Comparison of ENCODE assay signal across 1 cellular context in the genomic region with DNA sequence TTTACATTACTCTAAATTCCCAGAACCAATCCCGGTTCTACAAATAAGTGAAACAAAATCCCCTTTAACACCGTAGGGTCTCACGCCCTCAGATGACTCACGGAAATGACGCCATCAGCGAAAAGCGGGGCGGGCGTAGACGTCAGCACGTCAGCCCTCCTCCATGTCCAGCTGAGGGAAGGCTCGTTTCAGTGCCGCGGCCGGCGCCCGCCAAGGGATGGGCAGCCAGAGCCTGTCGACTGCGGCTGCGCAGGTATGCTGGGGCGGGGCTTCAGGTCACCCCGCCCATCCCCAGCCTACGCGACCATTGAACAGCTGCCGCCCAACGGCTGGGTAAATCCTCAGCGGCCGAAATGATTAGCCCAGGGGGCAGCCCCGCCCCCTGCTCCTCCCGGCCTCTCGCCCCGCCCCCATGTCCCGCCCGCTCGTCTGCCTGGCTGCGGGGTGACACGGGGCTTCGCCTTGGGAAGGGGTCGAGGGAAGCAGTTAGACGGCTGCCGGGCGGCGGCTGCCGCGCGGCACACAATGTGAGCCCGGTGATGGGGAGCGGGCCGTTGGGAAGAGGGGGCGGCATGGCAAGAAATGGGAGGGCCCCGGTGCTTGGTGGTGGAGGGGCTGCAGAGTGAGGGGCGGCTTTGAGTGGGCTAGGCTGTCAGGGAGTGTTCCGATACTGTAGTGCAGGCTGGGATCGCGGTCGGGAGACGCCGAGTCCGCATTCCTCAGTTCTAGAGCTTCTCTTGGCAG.
TF ChIP-seq lines count a peak whose summit lies in the region.

A gene (plus strand): TSS at position 420 of the 744 bp plus-strand sequence. CDS start 1,510 bp downstream, outside the sequence.

TF ChIP-seq in HepG2, 621 proteins besides CTCF, POLR2A, EP300 and RAD21 (continued from another document and continues in another):
- TF ChIP-seq U2AF1 (optimal IDR thresholded peaks at IDR 0.05; ENCODE audit: low read depth, low read length) (no peak), ZNF670 (CRISPR knock-in tag; IDR thresholded peaks at IDR 0.05; ENCODE audit: borderline replicate concordance) (0 out of 2 replicates have a peak, but pooled peaks have one; percentile 68), GABPA (IDR thresholded peaks at IDR 0.05; ENCODE audit: low read depth, low read length) (peak; percentile 67), GABPA (CRISPR knock-in tag; IDR thresholded peaks at IDR 0.05; ENCODE audit: low read depth) (peak; percentile 96), PHF8 (CRISPR knock-in tag; IDR thresholded peaks at IDR 0.05) (peak; percentile 89), GABPB1 (CRISPR knock-in tag; IDR thresholded peaks at IDR 0.05) (peak; percentile 98), ZBTB20 (CRISPR knock-in tag; IDR thresholded peaks at IDR 0.05; ENCODE audit: borderline replicate concordance, low read depth) (0 out of 2 replicates have a peak, but pooled peaks have one; percentile 63), XBP1 (CRISPR knock-in tag; IDR thresholded peaks at IDR 0.05) (no peak), ZNF383 (CRISPR knock-in tag; IDR thresholded peaks at IDR 0.05; ENCODE audit: borderline replicate concordance) (no peak), NFIB (CRISPR knock-in tag; IDR thresholded peaks at IDR 0.05; ENCODE audit: borderline replicate concordance) (no peak), ISL2 (CRISPR knock-in tag; IDR thresholded peaks at IDR 0.05) (peak; percentile 29; the same call in 1 of the 2 replicates), RXRA (CRISPR knock-in tag; IDR thresholded peaks at IDR 0.05) (peak; percentile 77), ZNF703 (CRISPR knock-in tag; IDR thresholded peaks at IDR 0.05; ENCODE audit: borderline replicate concordance) (no peak; the same call in 1 of the 2 replicates), ZSCAN12 (CRISPR knock-in tag; IDR thresholded peaks at IDR 0.05) (no peak), ZSCAN31 (CRISPR knock-in tag; IDR thresholded peaks at IDR 0.05; ENCODE audit: low read depth) (peak; percentile 94), YEATS2 (CRISPR knock-in tag; IDR thresholded peaks at IDR 0.05; ENCODE audit: borderline replicate concordance) (peak; percentile 81; the same call in 1 of the 2 replicates), ZBTB8A (CRISPR knock-in tag; IDR thresholded peaks at IDR 0.05; ENCODE audit: borderline replicate concordance, low read depth) (no peak), ZNF530 (CRISPR knock-in tag; IDR thresholded peaks at IDR 0.05; ENCODE audit: low read depth) (no peak), ELF3 (CRISPR knock-in tag; IDR thresholded peaks at IDR 0.05) (peak; percentile 81), ZIK1 (CRISPR knock-in tag; IDR thresholded peaks at IDR 0.05; ENCODE audit: borderline replicate concordance, low read depth) (peak; percentile 87; the same call in 1 of the 2 replicates), ATF7 (IDR thresholded peaks at IDR 0.05) (no peak), ATF7 (CRISPR knock-in tag; IDR thresholded peaks at IDR 0.05) (peak; percentile 80), SP1 (IDR thresholded peaks at IDR 0.05) (peak; percentile 54; the same call in 1 of the 2 replicates), SP1 (CRISPR knock-in tag; IDR thresholded peaks at IDR 0.05) (peak; percentile 91), ZNF878 (CRISPR knock-in tag; IDR thresholded peaks at IDR 0.05) (no peak), ZNF432 (CRISPR knock-in tag; IDR thresholded peaks at IDR 0.05; ENCODE audit: borderline replicate concordance) (no peak), DR1 (CRISPR knock-in tag; IDR thresholded peaks at IDR 0.05) (peak; percentile 16; the same call in 1 of the 2 replicates), ZBTB7B (CRISPR knock-in tag; IDR thresholded peaks at IDR 0.05) (peak; percentile 74)
- TF ChIP-seq, protein P1, sequence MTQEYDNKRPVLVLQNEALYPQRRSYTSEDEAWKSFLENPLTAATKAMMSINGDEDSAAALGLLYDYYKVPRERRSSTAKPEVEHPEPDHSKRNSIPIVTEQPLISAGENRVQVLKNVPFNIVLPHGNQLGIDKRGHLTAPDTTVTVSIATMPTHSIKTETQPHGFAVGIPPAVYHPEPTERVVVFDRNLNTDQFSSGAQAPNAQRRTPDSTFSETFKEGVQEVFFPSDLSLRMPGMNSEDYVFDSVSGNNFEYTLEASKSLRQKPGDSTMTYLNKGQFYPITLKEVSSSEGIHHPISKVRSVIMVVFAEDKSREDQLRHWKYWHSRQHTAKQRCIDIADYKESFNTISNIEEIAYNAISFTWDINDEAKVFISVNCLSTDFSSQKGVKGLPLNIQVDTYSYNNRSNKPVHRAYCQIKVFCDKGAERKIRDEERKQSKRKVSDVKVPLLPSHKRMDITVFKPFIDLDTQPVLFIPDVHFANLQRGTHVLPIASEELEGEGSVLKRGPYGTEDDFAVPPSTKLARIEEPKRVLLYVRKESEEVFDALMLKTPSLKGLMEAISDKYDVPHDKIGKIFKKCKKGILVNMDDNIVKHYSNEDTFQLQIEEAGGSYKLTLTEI (CRISPR knock-in tag; conservative IDR thresholded peaks at IDR 0.05), result no peak
- TF ChIP-seq, protein P2, sequence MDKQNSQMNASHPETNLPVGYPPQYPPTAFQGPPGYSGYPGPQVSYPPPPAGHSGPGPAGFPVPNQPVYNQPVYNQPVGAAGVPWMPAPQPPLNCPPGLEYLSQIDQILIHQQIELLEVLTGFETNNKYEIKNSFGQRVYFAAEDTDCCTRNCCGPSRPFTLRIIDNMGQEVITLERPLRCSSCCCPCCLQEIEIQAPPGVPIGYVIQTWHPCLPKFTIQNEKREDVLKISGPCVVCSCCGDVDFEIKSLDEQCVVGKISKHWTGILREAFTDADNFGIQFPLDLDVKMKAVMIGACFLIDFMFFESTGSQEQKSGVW (CRISPR knock-in tag; IDR thresholded peaks at IDR 0.05; ENCODE audit: borderline replicate concordance), result no peak; the same call in 1 of the 2 replicates
- TF ChIP-seq, protein P3, sequence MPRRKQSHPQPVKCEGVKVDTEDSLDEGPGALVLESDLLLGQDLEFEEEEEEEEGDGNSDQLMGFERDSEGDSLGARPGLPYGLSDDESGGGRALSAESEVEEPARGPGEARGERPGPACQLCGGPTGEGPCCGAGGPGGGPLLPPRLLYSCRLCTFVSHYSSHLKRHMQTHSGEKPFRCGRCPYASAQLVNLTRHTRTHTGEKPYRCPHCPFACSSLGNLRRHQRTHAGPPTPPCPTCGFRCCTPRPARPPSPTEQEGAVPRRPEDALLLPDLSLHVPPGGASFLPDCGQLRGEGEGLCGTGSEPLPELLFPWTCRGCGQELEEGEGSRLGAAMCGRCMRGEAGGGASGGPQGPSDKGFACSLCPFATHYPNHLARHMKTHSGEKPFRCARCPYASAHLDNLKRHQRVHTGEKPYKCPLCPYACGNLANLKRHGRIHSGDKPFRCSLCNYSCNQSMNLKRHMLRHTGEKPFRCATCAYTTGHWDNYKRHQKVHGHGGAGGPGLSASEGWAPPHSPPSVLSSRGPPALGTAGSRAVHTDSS (CRISPR knock-in tag; conservative IDR thresholded peaks at IDR 0.05), result no peak
- TF ChIP-seq, protein P4, sequence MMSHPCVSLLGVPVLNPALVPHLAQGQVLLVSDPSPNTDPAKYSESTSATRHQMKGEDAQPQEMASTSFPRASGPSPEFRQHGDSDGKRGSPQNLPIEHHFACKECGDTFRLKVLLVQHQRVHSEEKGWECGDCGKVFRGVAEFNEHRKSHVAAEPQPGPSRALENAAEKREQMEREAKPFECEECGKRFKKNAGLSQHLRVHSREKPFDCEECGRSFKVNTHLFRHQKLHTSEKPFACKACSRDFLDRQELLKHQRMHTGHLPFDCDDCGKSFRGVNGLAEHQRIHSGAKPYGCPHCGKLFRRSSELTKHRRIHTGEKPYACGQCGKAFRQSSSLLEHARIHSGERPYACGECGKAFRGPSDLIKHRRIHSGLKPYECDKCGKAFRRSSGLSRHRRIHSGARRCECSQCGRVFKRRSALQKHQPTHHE (CRISPR knock-in tag; IDR thresholded peaks at IDR 0.05; ENCODE audit: borderline replicate concordance), result peak; percentile 32; the same call in 1 of the 2 replicates
- TF ChIP-seq, protein P5, sequence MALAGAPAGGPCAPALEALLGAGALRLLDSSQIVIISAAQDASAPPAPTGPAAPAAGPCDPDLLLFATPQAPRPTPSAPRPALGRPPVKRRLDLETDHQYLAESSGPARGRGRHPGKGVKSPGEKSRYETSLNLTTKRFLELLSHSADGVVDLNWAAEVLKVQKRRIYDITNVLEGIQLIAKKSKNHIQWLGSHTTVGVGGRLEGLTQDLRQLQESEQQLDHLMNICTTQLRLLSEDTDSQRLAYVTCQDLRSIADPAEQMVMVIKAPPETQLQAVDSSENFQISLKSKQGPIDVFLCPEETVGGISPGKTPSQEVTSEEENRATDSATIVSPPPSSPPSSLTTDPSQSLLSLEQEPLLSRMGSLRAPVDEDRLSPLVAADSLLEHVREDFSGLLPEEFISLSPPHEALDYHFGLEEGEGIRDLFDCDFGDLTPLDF (CRISPR knock-in tag; IDR thresholded peaks at IDR 0.05), result no peak; the same call in 1 of the 2 replicates
- TF ChIP-seq, protein P6, sequence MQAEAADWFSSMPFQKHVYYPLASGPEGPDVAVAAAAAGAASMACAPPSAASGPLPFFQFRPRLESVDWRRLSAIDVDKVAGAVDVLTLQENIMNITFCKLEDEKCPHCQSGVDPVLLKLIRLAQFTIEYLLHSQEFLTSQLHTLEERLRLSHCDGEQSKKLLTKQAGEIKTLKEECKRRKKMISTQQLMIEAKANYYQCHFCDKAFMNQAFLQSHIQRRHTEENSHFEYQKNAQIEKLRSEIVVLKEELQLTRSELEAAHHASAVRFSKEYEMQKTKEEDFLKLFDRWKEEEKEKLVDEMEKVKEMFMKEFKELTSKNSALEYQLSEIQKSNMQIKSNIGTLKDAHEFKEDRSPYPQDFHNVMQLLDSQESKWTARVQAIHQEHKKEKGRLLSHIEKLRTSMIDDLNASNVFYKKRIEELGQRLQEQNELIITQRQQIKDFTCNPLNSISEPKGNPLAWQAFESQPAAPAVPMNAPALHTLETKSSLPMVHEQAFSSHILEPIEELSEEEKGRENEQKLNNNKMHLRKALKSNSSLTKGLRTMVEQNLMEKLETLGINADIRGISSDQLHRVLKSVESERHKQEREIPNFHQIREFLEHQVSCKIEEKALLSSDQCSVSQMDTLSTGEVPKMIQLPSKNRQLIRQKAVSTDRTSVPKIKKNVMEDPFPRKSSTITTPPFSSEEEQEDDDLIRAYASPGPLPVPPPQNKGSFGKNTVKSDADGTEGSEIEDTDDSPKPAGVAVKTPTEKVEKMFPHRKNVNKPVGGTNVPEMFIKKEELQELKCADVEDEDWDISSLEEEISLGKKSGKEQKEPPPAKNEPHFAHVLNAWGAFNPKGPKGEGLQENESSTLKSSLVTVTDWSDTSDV (CRISPR knock-in tag; IDR thresholded peaks at IDR 0.05), result no peak
- TF ChIP-seq, protein P7, sequence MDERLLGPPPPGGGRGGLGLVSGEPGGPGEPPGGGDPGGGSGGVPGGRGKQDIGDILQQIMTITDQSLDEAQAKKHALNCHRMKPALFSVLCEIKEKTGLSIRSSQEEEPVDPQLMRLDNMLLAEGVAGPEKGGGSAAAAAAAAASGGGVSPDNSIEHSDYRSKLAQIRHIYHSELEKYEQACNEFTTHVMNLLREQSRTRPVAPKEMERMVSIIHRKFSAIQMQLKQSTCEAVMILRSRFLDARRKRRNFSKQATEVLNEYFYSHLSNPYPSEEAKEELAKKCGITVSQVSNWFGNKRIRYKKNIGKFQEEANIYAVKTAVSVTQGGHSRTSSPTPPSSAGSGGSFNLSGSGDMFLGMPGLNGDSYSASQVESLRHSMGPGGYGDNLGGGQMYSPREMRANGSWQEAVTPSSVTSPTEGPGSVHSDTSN (CRISPR knock-in tag; IDR thresholded peaks at IDR 0.05), result no peak
- TF ChIP-seq, protein P8, sequence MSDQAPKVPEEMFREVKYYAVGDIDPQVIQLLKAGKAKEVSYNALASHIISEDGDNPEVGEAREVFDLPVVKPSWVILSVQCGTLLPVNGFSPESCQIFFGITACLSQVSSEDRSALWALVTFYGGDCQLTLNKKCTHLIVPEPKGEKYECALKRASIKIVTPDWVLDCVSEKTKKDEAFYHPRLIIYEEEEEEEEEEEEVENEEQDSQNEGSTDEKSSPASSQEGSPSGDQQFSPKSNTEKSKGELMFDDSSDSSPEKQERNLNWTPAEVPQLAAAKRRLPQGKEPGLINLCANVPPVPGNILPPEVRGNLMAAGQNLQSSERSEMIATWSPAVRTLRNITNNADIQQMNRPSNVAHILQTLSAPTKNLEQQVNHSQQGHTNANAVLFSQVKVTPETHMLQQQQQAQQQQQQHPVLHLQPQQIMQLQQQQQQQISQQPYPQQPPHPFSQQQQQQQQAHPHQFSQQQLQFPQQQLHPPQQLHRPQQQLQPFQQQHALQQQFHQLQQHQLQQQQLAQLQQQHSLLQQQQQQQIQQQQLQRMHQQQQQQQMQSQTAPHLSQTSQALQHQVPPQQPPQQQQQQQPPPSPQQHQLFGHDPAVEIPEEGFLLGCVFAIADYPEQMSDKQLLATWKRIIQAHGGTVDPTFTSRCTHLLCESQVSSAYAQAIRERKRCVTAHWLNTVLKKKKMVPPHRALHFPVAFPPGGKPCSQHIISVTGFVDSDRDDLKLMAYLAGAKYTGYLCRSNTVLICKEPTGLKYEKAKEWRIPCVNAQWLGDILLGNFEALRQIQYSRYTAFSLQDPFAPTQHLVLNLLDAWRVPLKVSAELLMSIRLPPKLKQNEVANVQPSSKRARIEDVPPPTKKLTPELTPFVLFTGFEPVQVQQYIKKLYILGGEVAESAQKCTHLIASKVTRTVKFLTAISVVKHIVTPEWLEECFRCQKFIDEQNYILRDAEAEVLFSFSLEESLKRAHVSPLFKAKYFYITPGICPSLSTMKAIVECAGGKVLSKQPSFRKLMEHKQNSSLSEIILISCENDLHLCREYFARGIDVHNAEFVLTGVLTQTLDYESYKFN (CRISPR knock-in tag; conservative IDR thresholded peaks at IDR 0.05), result peak; percentile 49
- TF ChIP-seq, protein P9, sequence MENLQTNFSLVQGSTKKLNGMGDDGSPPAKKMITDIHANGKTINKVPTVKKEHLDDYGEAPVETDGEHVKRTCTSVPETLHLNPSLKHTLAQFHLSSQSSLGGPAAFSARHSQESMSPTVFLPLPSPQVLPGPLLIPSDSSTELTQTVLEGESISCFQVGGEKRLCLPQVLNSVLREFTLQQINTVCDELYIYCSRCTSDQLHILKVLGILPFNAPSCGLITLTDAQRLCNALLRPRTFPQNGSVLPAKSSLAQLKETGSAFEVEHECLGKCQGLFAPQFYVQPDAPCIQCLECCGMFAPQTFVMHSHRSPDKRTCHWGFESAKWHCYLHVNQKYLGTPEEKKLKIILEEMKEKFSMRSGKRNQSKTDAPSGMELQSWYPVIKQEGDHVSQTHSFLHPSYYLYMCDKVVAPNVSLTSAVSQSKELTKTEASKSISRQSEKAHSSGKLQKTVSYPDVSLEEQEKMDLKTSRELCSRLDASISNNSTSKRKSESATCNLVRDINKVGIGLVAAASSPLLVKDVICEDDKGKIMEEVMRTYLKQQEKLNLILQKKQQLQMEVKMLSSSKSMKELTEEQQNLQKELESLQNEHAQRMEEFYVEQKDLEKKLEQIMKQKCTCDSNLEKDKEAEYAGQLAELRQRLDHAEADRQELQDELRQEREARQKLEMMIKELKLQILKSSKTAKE (CRISPR knock-in tag; IDR thresholded peaks at IDR 0.05; ENCODE audit: borderline replicate concordance), result peak; percentile 67; the same call in 1 of the 2 replicates
- TF ChIP-seq, protein P10, sequence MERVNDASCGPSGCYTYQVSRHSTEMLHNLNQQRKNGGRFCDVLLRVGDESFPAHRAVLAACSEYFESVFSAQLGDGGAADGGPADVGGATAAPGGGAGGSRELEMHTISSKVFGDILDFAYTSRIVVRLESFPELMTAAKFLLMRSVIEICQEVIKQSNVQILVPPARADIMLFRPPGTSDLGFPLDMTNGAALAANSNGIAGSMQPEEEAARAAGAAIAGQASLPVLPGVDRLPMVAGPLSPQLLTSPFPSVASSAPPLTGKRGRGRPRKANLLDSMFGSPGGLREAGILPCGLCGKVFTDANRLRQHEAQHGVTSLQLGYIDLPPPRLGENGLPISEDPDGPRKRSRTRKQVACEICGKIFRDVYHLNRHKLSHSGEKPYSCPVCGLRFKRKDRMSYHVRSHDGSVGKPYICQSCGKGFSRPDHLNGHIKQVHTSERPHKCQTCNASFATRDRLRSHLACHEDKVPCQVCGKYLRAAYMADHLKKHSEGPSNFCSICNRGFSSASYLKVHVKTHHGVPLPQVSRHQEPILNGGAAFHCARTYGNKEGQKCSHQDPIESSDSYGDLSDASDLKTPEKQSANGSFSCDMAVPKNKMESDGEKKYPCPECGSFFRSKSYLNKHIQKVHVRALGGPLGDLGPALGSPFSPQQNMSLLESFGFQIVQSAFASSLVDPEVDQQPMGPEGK (CRISPR knock-in tag; IDR thresholded peaks at IDR 0.05), result peak; percentile 53; the same call in 1 of the 2 replicates
